Comparison of ENCODE assay signal across 8 cellular contexts in genomic region chr14:60094306-60094897, GRCh38. TPM values are rescaled to one million over a fixed set of nuclear protein-coding genes. Genes with fewer than 3 reads are reported as not detected.
DNase-seq lines count a peak whose midpoint lies in the region; ATAC-seq, FAIRE-seq and TF ChIP-seq lines count a peak whose summit lies in the region.

No MANE protein-coding gene starts in this region.

- H2BK15ac ChIP-seq in H1 (ENCODE audit: low read length) = no peak overlapping the region

- ATAC-seq in PC-3 (peak; percentile 2; the same call in 1 of the 2 replicates), GM19452 (IDR thresholded peaks at IDR 0.05; ENCODE audit: unreplicated experiment) (no peak), HG03108 (IDR thresholded peaks at IDR 0.05; ENCODE audit: unreplicated experiment) (no peak)

- no peaks in the 10 kb centered on the region for H3F3A ChIP-seq in PC-3 (ENCODE audit: low read length, unreplicated experiment)

- 0 out of 2 replicates have a peak overlapping the region, but pooled peaks have one; percentile 45 for H2BK5ac ChIP-seq in H1 (ENCODE audit: low read depth, low read length)
- H2BK5ac ChIP-seq in trophoblast cell (ENCODE audit: low read depth, low read length, poor library complexity) = peak overlapping the region; percentile 65

- TF ChIP-seq CTCF in PC-3 (conservative IDR thresholded peaks at IDR 0.05; ENCODE audit: low read depth, low read length) (no peak), H1 (IDR thresholded peaks at IDR 0.05; ENCODE audit: control extremely low read depth in 1 of 3, insufficient read depth in 1 of 3, low read depth in 1 of 3, low read length in 3 of 3) (no peak)

- DNase-seq in GM12891 (ENCODE audit: insufficient read length, low spot score) (no peak), PC-3 (peak; percentile 87), H1 (ENCODE audit: low read depth in 1 of 2, low spot score in 2 of 2) (peak in 1 of 2 experiments; percentile 19), trophoblast cell (peak; percentile 51 to 78), NOMO-1 treated with DMSO at 0.1 percent for 48 hours (lab: John Stamatoyannopoulos, UW; ENCODE audit: unreplicated experiment) (no peak)
- no peak for DNase-seq in stimulated activated CD4-positive, alpha-beta T cell treated with anti-CD3 and anti-CD28 coated beads, Interleukin-4, amount 100 ng/mL, for 4 hours

- peaks cover 7% of the 10 kb centered on the region; the same call in 1 of the 2 replicates for H3K23me2 ChIP-seq in H1 (ENCODE audit: low read depth, low read length)

- H4K8ac ChIP-seq in H1 (ENCODE audit: extremely low read depth, insufficient read depth, low read length) (no peak overlapping the region), trophoblast cell (ENCODE audit: low read depth, low read length) (no peak overlapping the region)

- H3K9me3 ChIP-seq in PC-3 (ENCODE audit: low read length) = no peaks in the 10 kb centered on the region
- H3K9me3 ChIP-seq in H1 (ENCODE audit: insufficient read depth in 2 of 2, low read depth in 1 of 2, low read length in 1 of 2) = no peaks in the 10 kb centered on the region
- H3K9me3 ChIP-seq in trophoblast cell (ENCODE audit: insufficient read depth, low read depth, low read length) = no peaks in the 10 kb centered on the region

- H3K18ac ChIP-seq in H1 (ENCODE audit: extremely low read depth, low read length) = no peak overlapping the region
- H3K18ac ChIP-seq in trophoblast cell (ENCODE audit: low read length) = no peak overlapping the region

- no peak overlapping the region for H3K56ac ChIP-seq in H1 (replicated peaks; ENCODE audit: insufficient read length, low read depth, low read length)

- no peak overlapping the region for H2BK20ac ChIP-seq in H1 (ENCODE audit: low read length)

- H3K4me2 ChIP-seq in PC-3 (ENCODE audit: low read length) (peak overlapping the region; percentile 85), H1 (ENCODE audit: insufficient read depth in 1 of 2, low read depth in 2 of 2, low read length in 2 of 2) (peak overlapping the region; percentile 58 to 88), trophoblast cell (ENCODE audit: low read length) (peak overlapping the region; percentile 58)

- peaks cover 42% of the 10 kb centered on the region for H3K4me1 ChIP-seq in PC-3 (ENCODE audit: insufficient read depth, low read length)
- H3K4me1 ChIP-seq in H1 (replicated peaks in 1 of 4; ENCODE audit: control insufficient read depth in 3 of 4, insufficient read depth in 4 of 4, low read length in 3 of 4) = peaks cover 5 to 10% (median 9%) of the 10 kb centered on the region in 4 experiments
- H3K4me1 ChIP-seq in trophoblast cell (ENCODE audit: control insufficient read depth in 1 of 2, insufficient read depth in 2 of 2, low read length in 2 of 2) = peaks cover 2 to 10% of the 10 kb centered on the region in 2 experiments

- no peak overlapping the region for H3K4ac ChIP-seq in H1 (replicated peaks; ENCODE audit: insufficient read length, low read depth, low read length)
- H3K4ac ChIP-seq in trophoblast cell (ENCODE audit: low read depth, low read length) = no peak overlapping the region

- WGBS in H1 (ENCODE audit: extremely low coverage in 1 of 2, insufficient coverage in 1 of 2, insufficient read length in 1 of 2, insufficient replicate concordance in 2 of 2, low coverage in 1 of 2, low lambda C conversion rate in 2 of 2, missing lambda C conversion rate in 1 of 2), 2 experiments = 62% methylated on average over 5 of the region's 5 CpGs; no CpG with 5 or more reads in 1 of the 2 experiments
- WGBS in trophoblast cell (ENCODE audit: extremely low coverage, insufficient coverage, insufficient read length) = no CpG with 5 or more reads among the region's 5 CpGs

- no peak overlapping the region for H3K23ac ChIP-seq in H1 (ENCODE audit: insufficient read length)
- no peak overlapping the region for H3K23ac ChIP-seq in trophoblast cell (ENCODE audit: low read length)

- H4K5ac ChIP-seq in H1 (ENCODE audit: insufficient read length, low read depth, low read length) = no peak overlapping the region

- no TSS peak for BruUV-seq in PC-3 (replicated peaks; lab: Mats Ljungman, UMichigan)

- no peaks in the 10 kb centered on the region for H3K27me3 ChIP-seq in PC-3 (ENCODE audit: low read length)
- no peaks in the 10 kb centered on the region for H3K27me3 ChIP-seq in H1 (replicated peaks in 1 of 4; ENCODE audit: control insufficient read depth in 3 of 4, extremely low read depth in 1 of 4, insufficient read depth in 3 of 4, low read length in 3 of 4)
- no peaks in the 10 kb centered on the region for H3K27me3 ChIP-seq in trophoblast cell (ENCODE audit: insufficient read depth, low read length)

- no peak overlapping the region for H3K27ac ChIP-seq in PC-3 (ENCODE audit: low read length)
- no peak overlapping the region for H3K27ac ChIP-seq in H1 (ENCODE audit: low read depth, low read length)
- peak overlapping the region; percentile 25 for H3K27ac ChIP-seq in trophoblast cell (ENCODE audit: low read depth, low read length)

- TF ChIP-seq RAD21 in H1 (IDR thresholded peaks at IDR 0.05 in 1 of 2, conservative IDR thresholded peaks at IDR 0.05 in 1 of 2; ENCODE audit: low read depth in 2 of 2, low read length in 2 of 2) = no peak

- H3K4me3 ChIP-seq in PC-3 (ENCODE audit: low read length) (peak overlapping the region; percentile 76), H1 (ENCODE audit: extremely low read depth in 1 of 4, insufficient read depth in 2 of 4, low read depth in 3 of 4, low read length in 4 of 4) (peak overlapping the region in 1 of 4 experiments; percentile 95; a peak in 1 of 8 replicates), trophoblast cell (ENCODE audit: low read depth, low read length) (no peak overlapping the region)

- H2BK12ac ChIP-seq in H1 (ENCODE audit: low read depth, low read length) (no peak overlapping the region), trophoblast cell (ENCODE audit: low read length) (peak overlapping the region; percentile 44)

- H3K79me2 ChIP-seq in PC-3 (ENCODE audit: low read length) = peaks cover 71% of the 10 kb centered on the region
- H3K79me2 ChIP-seq in H1 (ENCODE audit: control insufficient read depth in 1 of 2, insufficient read depth in 2 of 2, low read length in 2 of 2) = peaks cover 6 to 65% of the 10 kb centered on the region in 2 experiments; a peak in 3 of 4 replicates
- H3K79me2 ChIP-seq in trophoblast cell (ENCODE audit: control insufficient read depth, insufficient read depth, low read length, poor library complexity) = peaks cover 14% of the 10 kb centered on the region

- H3K36me3 ChIP-seq in PC-3 (ENCODE audit: low read depth, low read length) (peaks cover 14% of the 10 kb centered on the region), H1 (ENCODE audit: control insufficient read depth in 2 of 4, insufficient read depth in 4 of 4, low read length in 3 of 4) (peaks cover 0 to 9% (median 2%) of the 10 kb centered on the region in 4 experiments; a peak in 2 of 8 replicates), trophoblast cell (ENCODE audit: control insufficient read depth in 1 of 2, insufficient read depth in 2 of 2, low read length in 2 of 2) (peaks cover 2 to 5% of the 10 kb centered on the region in 2 experiments)

- CTCF ChIA-PET in PC-3 (lab: Charles Lee) = no interaction called here
- CTCF ChIA-PET in H1 (lab: Charles Lee; ENCODE audit: partially characterized antibody) = no interaction called here

- FAIRE-seq in GM12891 (lab: Jason Lieb, UNC) = peak; percentile 80
- FAIRE-seq in H1 (lab: Jason Lieb, UNC) = no peak

- no peak for TF ChIP-seq EP300 in H1 (IDR thresholded peaks at IDR 0.05; ENCODE audit: borderline replicate concordance in 1 of 2, low read depth in 2 of 2, low read length in 2 of 2)

- H2BK120ac ChIP-seq in H1 (replicated peaks; ENCODE audit: low read depth, low read length) = no peak overlapping the region
- peak overlapping the region; percentile 69 for H2BK120ac ChIP-seq in trophoblast cell (ENCODE audit: insufficient read depth, low read length, poor library complexity)

- no peak overlapping the region for H2AFZ ChIP-seq in PC-3 (ENCODE audit: low read length)
- H2AFZ ChIP-seq in H1 (ENCODE audit: low read length) = no peak overlapping the region
- H2AFZ ChIP-seq in trophoblast cell (ENCODE audit: insufficient read depth, low read length, poor library complexity) = no peak overlapping the region

- peaks cover 5% of the 10 kb centered on the region; the same call in 1 of the 2 replicates for H3K79me1 ChIP-seq in H1 (ENCODE audit: low read depth, low read length)
- peaks cover 16% of the 10 kb centered on the region for H3K79me1 ChIP-seq in trophoblast cell (ENCODE audit: low read length)

- POLR2A ChIA-PET in PC-3 (lab: Charles Lee; ENCODE audit: unreplicated experiment) = no interaction called here
- POLR2A ChIA-PET in H1 (lab: Charles Lee; ENCODE audit: partially characterized antibody) = no interaction called here

- H4K12ac ChIP-seq in trophoblast cell (ENCODE audit: low read depth, low read length) = no peak overlapping the region

- TF ChIP-seq POLR2A in GM12891 (IDR thresholded peaks at IDR 0.05; ENCODE audit: low read depth, low read length) (no peak), H1 (IDR thresholded peaks at IDR 0.05; ENCODE audit: control extremely low read depth in 1 of 2, low read depth in 2 of 2, low read length in 2 of 2) (no peak)

- H3K9me2 ChIP-seq in PC-3 (replicated peaks; ENCODE audit: low read length) = no peaks in the 10 kb centered on the region

- H3K9ac ChIP-seq in PC-3 (ENCODE audit: low read length) = no peak overlapping the region
- H3K9ac ChIP-seq in H1 (replicated peaks in 1 of 4; ENCODE audit: extremely low read depth in 1 of 4, low read depth in 3 of 4, low read length in 3 of 4) = peak overlapping the region in 1 of 4 experiments; percentile 17; a peak in 1 of 7 replicates
- no peak overlapping the region for H3K9ac ChIP-seq in trophoblast cell (ENCODE audit: low read length)

- intact Hi-C loops in PC-3 (cut with micrococcal nuclease) = no loop called here

- H4K20me1 ChIP-seq in PC-3 (ENCODE audit: low read length) (peaks cover 17% of the 10 kb centered on the region), H1 (replicated peaks in 1 of 2; ENCODE audit: control insufficient read depth in 1 of 2, insufficient read depth in 2 of 2, low read length in 2 of 2) (peaks cover 0 to 3% of the 10 kb centered on the region in 2 experiments)

- no peak overlapping the region for H2AK5ac ChIP-seq in H1 (ENCODE audit: low read depth, low read length)
- peak overlapping the region; percentile 74 for H2AK5ac ChIP-seq in trophoblast cell (ENCODE audit: low read length)

- H3K14ac ChIP-seq in H1 (ENCODE audit: insufficient read length) (no peak overlapping the region), trophoblast cell (ENCODE audit: low read length) (peak overlapping the region; percentile 25)

- H4K91ac ChIP-seq in H1 (replicated peaks; ENCODE audit: insufficient read length, low read length) = no peak overlapping the region
- H4K91ac ChIP-seq in trophoblast cell (ENCODE audit: low read depth, low read length) = peak overlapping the region; percentile 11

RNA-seq across cellular contexts. Expression of gene PCNX4, which starts 2.7 kb away (rescaled TPM):
- 14.2 TPM for polyA plus RNA-seq in GM12891 (2012; ENCODE audit: low read depth, missing spikeins)
- 117 and 151 TPM in 2 replicates for total RNA-seq in PC-3 (2014; rRNA removed)
- total RNA-seq in H1 (2021; fragmentation: NEBNext Ultra II Directional; extraction: Animal tissue kit (Norgen Biotek cat#: 25700)) = 34.3 and 35.5 TPM in 2 replicates
- 28.4 and 31.8 TPM in 2 replicates for polyA plus RNA-seq in H1 (2011; rRNA removed)
- polyA plus RNA-seq in H1 (2011; cell fraction: cytosol; rRNA removed) = 24.1 TPM
- 28.7 TPM for polyA plus RNA-seq in H1 (2011; cell fraction: nucleus; rRNA removed)
- 14.2 to 19.8 TPM (median 16.8 TPM) in 4 replicates for polyA plus RNA-seq in H1 (2012, experiment 1 of 2)
- polyA plus RNA-seq in H1 (2012, experiment 2 of 2) = 1.5 TPM
- polyA plus RNA-seq in H1 (2013, experiment 1 of 2) = 39.8 TPM
- 47.5 TPM for polyA plus RNA-seq in H1 (2013, experiment 2 of 2)
- 65.7 and 108 TPM in 2 replicates for polyA minus RNA-seq in H1 (2011; rRNA and poly(A)+ RNA removed)
- polyA minus RNA-seq in H1 (2011; cell fraction: cytosol; rRNA and poly(A)+ RNA removed) = 19.4 TPM
- 169 TPM for polyA minus RNA-seq in H1 (2011; cell fraction: nucleus; rRNA and poly(A)+ RNA removed)
- 49.0 and 51.7 TPM in 2 replicates for polyA plus RNA-seq in trophoblast cell (2013)

Comparison
In these comparisons a context has a peak if more than half of its experiments do, and no peak if none do; other contexts are left out.
1. DNase-seq: peak in PC-3 (single experiment) and trophoblast cell (2 of 2); none in GM12891 (single experiment), NOMO-1 treated with DMSO at 0.1 percent for 48 hours (single experiment) and stimulated activated CD4-positive, alpha-beta T cell treated with anti-CD3 and anti-CD28 coated beads, Interleukin-4, amount 100 ng/mL, for 4 hours (0 of 2).
2. Peak in every context shown above with its lines, with median percentiles within 50 percentile points of each other: H3K4me2 ChIP-seq.